In genomic region chr1:18256318-18257235, GRCh38 we compare ENCODE assay signal across 1 cellular context.
A peak's percentile ranks its signal among the peaks of the same experiment; 100 is the strongest.
TF ChIP-seq lines count a peak whose summit lies in the region.

No MANE protein-coding gene starts in this region.

TF ChIP-seq in K562, 482 proteins besides CTCF, POLR2A, EP300 and RAD21 (continued from another document):
- TF ChIP-seq, protein P1, sequence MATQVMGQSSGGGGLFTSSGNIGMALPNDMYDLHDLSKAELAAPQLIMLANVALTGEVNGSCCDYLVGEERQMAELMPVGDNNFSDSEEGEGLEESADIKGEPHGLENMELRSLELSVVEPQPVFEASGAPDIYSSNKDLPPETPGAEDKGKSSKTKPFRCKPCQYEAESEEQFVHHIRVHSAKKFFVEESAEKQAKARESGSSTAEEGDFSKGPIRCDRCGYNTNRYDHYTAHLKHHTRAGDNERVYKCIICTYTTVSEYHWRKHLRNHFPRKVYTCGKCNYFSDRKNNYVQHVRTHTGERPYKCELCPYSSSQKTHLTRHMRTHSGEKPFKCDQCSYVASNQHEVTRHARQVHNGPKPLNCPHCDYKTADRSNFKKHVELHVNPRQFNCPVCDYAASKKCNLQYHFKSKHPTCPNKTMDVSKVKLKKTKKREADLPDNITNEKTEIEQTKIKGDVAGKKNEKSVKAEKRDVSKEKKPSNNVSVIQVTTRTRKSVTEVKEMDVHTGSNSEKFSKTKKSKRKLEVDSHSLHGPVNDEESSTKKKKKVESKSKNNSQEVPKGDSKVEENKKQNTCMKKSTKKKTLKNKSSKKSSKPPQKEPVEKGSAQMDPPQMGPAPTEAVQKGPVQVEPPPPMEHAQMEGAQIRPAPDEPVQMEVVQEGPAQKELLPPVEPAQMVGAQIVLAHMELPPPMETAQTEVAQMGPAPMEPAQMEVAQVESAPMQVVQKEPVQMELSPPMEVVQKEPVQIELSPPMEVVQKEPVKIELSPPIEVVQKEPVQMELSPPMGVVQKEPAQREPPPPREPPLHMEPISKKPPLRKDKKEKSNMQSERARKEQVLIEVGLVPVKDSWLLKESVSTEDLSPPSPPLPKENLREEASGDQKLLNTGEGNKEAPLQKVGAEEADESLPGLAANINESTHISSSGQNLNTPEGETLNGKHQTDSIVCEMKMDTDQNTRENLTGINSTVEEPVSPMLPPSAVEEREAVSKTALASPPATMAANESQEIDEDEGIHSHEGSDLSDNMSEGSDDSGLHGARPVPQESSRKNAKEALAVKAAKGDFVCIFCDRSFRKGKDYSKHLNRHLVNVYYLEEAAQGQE (CRISPR knock-in tag; IDR thresholded peaks at IDR 0.05; ENCODE audit: low read depth), result peak; percentile 97
